Comparison of ENCODE assay signal across 9 cellular contexts in the genomic region with DNA sequence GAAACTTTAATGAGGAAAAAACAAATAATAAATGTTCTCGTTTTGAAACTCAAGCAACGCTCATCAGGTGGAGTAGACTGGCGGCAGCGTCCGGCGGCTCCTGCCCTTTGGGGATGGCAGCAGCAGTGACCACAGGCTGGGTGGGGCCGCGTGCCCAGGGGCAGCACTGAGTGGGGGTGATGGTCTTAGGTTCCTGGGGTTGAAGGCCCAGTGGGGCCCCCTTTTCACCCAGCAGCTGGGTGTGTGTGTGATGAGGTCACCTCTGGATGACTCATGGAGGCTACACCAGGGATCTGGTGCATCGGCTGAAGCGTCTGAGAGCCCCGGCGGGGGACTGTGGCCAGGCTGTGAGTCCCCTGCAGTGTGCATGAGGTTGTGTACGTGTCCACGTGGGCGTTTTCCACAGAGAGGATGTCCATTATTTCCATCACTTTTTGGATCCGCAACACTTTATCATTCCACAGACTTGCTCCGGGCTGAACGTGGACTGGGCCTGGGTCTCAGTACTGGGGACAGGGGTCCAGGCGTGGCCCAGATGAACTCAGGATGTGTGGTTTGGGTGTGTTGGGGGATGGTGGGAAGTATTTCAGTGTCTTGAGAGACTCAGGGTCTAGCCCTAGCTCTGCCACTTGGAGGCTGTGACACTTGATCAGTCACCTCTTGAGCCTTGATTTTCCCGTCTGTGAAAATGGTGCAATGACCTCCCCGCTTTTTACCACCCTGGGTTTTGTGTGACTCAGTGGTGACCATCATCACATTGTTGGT. TPM values are rescaled to one million over a fixed set of nuclear protein-coding genes. Genes with fewer than 3 reads are reported as not detected.
DNase-seq lines count a peak whose midpoint lies in the region; ATAC-seq, FAIRE-seq and TF ChIP-seq lines count a peak whose summit lies in the region.
"Had no signal": no experiment of that assay in that cellular context is flagged by ENCODE, and none has a peak within 500 bp of the region (broad histone marks: within the 10 kb centered on the region; RNA-seq: fewer than 3 reads in every experiment).

No MANE protein-coding gene starts in this region.

- TF ChIP-seq RAD21 in A549 (conservative IDR thresholded peaks at IDR 0.05 in 1 of 2, IDR thresholded peaks at IDR 0.05 in 1 of 2): no peak

- 67% methylated on average over 18 of the region's 21 CpGs for WGBS in A549 (ENCODE audit: missing lambda C conversion rate)

- ATAC-seq in A549 (peak; percentile 41 to 57; a peak in 4 of 6 replicates), HG03025 (IDR thresholded peaks at IDR 0.05; ENCODE audit: low FRiP score, unreplicated experiment) (no peak), HG03469 (IDR thresholded peaks at IDR 0.05; ENCODE audit: unreplicated experiment) (no peak)

- H3K27ac ChIP-seq in A549 (peak overlapping the region in 1 of 2 experiments; percentile 62; a peak in 3 of 6 replicates), muscle layer of colon (ENCODE audit: low read depth, low read length) (peak overlapping the region; percentile 88)

- TF ChIP-seq CTCF in A549 (IDR thresholded peaks at IDR 0.05): no peak

- H3K27me3 Mint-ChIP-seq in activated CD4-positive, alpha-beta T cell treated with anti-CD3 and anti-CD28 coated beads, Interleukin-2, amount 10 ng/mL, durations not matched to agents 7 days and 5 days: no peaks in the 10 kb centered on the region

- H3K27me3 ChIP-seq in muscle layer of colon (ENCODE audit: control insufficient read depth in 1 of 2, insufficient read depth in 2 of 2, low read length in 2 of 2): peaks cover 0 to 10% of the 10 kb centered on the region in 2 donors

- H3K9me3 Mint-ChIP-seq in activated CD4-positive, alpha-beta T cell treated with anti-CD3 and anti-CD28 coated beads, Interleukin-2, amount 10 ng/mL, durations not matched to agents 7 days and 5 days: no peaks in the 10 kb centered on the region

- H3K4me1 Mint-ChIP-seq in activated CD4-positive, alpha-beta T cell treated with anti-CD3 and anti-CD28 coated beads, Interleukin-2, amount 10 ng/mL, durations not matched to agents 7 days and 5 days: peaks cover 49% of the 10 kb centered on the region

- POLR2A ChIA-PET in A549 (lab: Yijun Ruan, JAX): no interaction called here
- POLR2A ChIA-PET in activated CD4-positive, alpha-beta T cell treated with anti-CD3 and anti-CD28 coated beads, Interleukin-2, amount 10 ng/mL, durations not matched to agents 7 days and 5 days (lab: Charles Lee): no interaction called here

- no peak for TF ChIP-seq POLR2A in A549 (IDR thresholded peaks at IDR 0.05; ENCODE audit: low read length)

- H3K27ac Mint-ChIP-seq in activated CD4-positive, alpha-beta T cell treated with anti-CD3 and anti-CD28 coated beads, Interleukin-2, amount 10 ng/mL, durations not matched to agents 7 days and 5 days: no peak overlapping the region

- H3K4me1 ChIP-seq in A549: peaks cover 26% of the 10 kb centered on the region
- H3K4me1 ChIP-seq in muscle layer of colon (ENCODE audit: insufficient read depth, low read length): peaks cover 38% of the 10 kb centered on the region

- no peak for TF ChIP-seq EP300 in A549 (IDR thresholded peaks at IDR 0.05)

- FAIRE-seq in A549 (lab: Jason Lieb, UNC): no peak

- H3K4me3 Mint-ChIP-seq in activated CD4-positive, alpha-beta T cell treated with anti-CD3 and anti-CD28 coated beads, Interleukin-2, amount 10 ng/mL, durations not matched to agents 7 days and 5 days: no peak overlapping the region

- peak overlapping the region; percentile 54 for H3K4me2 ChIP-seq in A549

- CTCF ChIA-PET in A549 (lab: Yijun Ruan, JAX): interaction anchor here (0.6 to 1.2 kb wide), 2 partner anchors 10 to 638 kb away, joined by 3 read pairs; no protein-coding TSS in a partner anchor
- CTCF ChIA-PET in activated CD4-positive, alpha-beta T cell treated with anti-CD3 and anti-CD28 coated beads, Interleukin-2, amount 10 ng/mL, durations not matched to agents 7 days and 5 days (lab: Charles Lee): interaction anchor here (1.2 kb wide), 1 partner anchor 18 kb away, joined by 3 read pairs; no protein-coding TSS in a partner anchor

- DNase-seq in A549 (ENCODE audit: low read depth in 1 of 2, low spot score in 1 of 2) (peak; percentile 25 to 52), HS-5 (ENCODE audit: low read depth) (peak; percentile 66), astrocyte of the hippocampus (ENCODE audit: low read depth, low spot score) (peak; percentile 88), NCI-H2107 (lab: John Stamatoyannopoulos, UW) (no peak)
- no peak for DNase-seq in activated CD4-positive, alpha-beta T cell treated with anti-CD3 and anti-CD28 coated beads, Interleukin-2, amount 10 ng/mL, durations not matched to agents 7 days and 5 days

- peaks cover 5% of the 10 kb centered on the region for H3K36me3 ChIP-seq in muscle layer of colon (ENCODE audit: insufficient read depth, low read length)

- peaks cover 34% of the 10 kb centered on the region for H3K36me3 Mint-ChIP-seq in activated CD4-positive, alpha-beta T cell treated with anti-CD3 and anti-CD28 coated beads, Interleukin-2, amount 10 ng/mL, durations not matched to agents 7 days and 5 days (ENCODE audit: low read depth)

- no peak overlapping the region for H3K4me3 ChIP-seq in A549
- H3K4me3 ChIP-seq in muscle layer of colon (ENCODE audit: low read depth in 1 of 2, low read length in 2 of 2): no peak overlapping the region
- H3K4me3 ChIP-seq: lung had no signal

- no peak overlapping the region for H3K9ac ChIP-seq in muscle layer of colon (ENCODE audit: low read length)

- H3K9me3 ChIP-seq in A549 (no peaks in the 10 kb centered on the region), muscle layer of colon (ENCODE audit: low read length) (no peaks in the 10 kb centered on the region)

TF ChIP-seq in A549, 52 proteins besides CTCF, POLR2A, EP300 and RAD21:
- TF ChIP-seq FOSL2 (IDR thresholded peaks at IDR 0.05): no peak
- peak; percentile 62 for TF ChIP-seq FOSL2 (CRISPR knock-in tag; IDR thresholded peaks at IDR 0.05)
- TF ChIP-seq ZC3H11A (IDR thresholded peaks at IDR 0.05): no peak

RNA-seq across cellular contexts. Expression of a gene that starts 25.6 kb away (rescaled TPM):
- polyA plus RNA-seq in A549 (2011; rRNA removed) (7.9 and 9.2 TPM in 2 replicates), A549 (2017; fragmentation: RNase III; extraction: RNeasy Plus Mini Kit Qiagen cat#74134 plus additional on column Dnase treatment) (9.9 to 10.9 TPM (median 10.1 TPM) in 3 replicates)
- polyA plus RNA-seq in A549 (2012; cell fraction: cytosol; rRNA removed): 12.7 and 16.4 TPM in 2 replicates
- 19.2 and 21.2 TPM in 2 replicates for polyA plus RNA-seq in A549 (2012; cell fraction: nucleus; rRNA removed)
- 7.3 and 7.4 TPM in 2 replicates for polyA minus RNA-seq in A549 (2011; rRNA and poly(A)+ RNA removed)
- 10 to 100 TPM; 64.4 to 65.3 TPM for total RNA-seq in activated CD4-positive, alpha-beta T cell treated with anti-CD3 and anti-CD28 coated beads, Interleukin-2, amount 10 ng/mL, durations not matched to agents 7 days and 5 days

RNA-seq across cellular contexts. Expression of a gene that starts 47.6 kb away (rescaled TPM):
- polyA plus RNA-seq in A549 (2011; rRNA removed) (0.22 and 0.41 TPM in 2 replicates), A549 (2017; fragmentation: RNase III; extraction: RNeasy Plus Mini Kit Qiagen cat#74134 plus additional on column Dnase treatment) (0.20 to 0.29 TPM (median 0.27 TPM) in 3 replicates)
- 0.13 and 0.40 TPM in 2 replicates for polyA plus RNA-seq in A549 (2012; cell fraction: cytosol; rRNA removed)
- polyA plus RNA-seq in A549 (2012; cell fraction: nucleus; rRNA removed): 0.25 and 0.37 TPM in 2 replicates
- polyA minus RNA-seq in A549 (2011; rRNA and poly(A)+ RNA removed): 0.15 and 0.33 TPM in 2 replicates
- total RNA-seq in activated CD4-positive, alpha-beta T cell treated with anti-CD3 and anti-CD28 coated beads, Interleukin-2, amount 10 ng/mL, durations not matched to agents 7 days and 5 days: 10 to 100 TPM; 28.9 to 31.1 TPM

Comparison
In these comparisons a context has a peak if more than half of its experiments do, and no peak if none do; other contexts are left out.
1. ATAC-seq: peak in A549 (2 of 2); none in HG03025 (single experiment) and HG03469 (single experiment).
2. DNase-seq: peak in A549 (2 of 2), HS-5 (single experiment) and astrocyte of the hippocampus (single experiment); none in NCI-H2107 (single experiment) and activated CD4-positive, alpha-beta T cell treated with anti-CD3 and anti-CD28 coated beads, Interleukin-2, amount 10 ng/mL, durations not matched to agents 7 days and 5 days (single experiment).